In the genomic region with DNA sequence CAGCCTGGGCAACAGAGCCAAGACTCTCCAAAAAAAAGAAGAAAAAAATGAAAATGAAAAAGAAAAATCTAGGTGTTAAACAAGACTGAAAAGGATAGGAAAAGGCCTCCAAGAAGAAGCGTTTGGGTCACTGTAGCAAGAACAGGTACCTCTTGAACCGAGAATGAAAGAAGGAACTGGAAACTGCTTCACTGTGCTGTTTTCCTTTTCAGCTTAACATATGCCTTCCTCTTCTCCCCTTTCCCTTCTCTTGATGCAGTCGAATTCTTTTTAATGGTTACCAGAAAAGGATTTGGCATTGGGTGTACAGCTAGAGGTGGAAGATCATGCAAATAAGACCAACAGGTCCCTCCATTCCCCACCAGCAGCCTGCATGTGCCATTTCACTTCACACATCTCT, we compare ENCODE assay signal across 13 cellular contexts. TPM values are rescaled to one million over a fixed set of nuclear protein-coding genes. Genes with fewer than 3 reads are reported as not detected.
DNase-seq lines count a peak whose midpoint lies in the region; ATAC-seq and TF ChIP-seq lines count a peak whose summit lies in the region.
"Had no signal": no experiment of that assay in that cellular context is flagged by ENCODE, and none has a peak within 500 bp of the region (broad histone marks: within the 10 kb centered on the region; RNA-seq: fewer than 3 reads in every experiment).

No MANE protein-coding gene starts in this region.

- TF ChIP-seq CTCF in testis (IDR thresholded peaks at IDR 0.05): no peak

- no peaks in the 10 kb centered on the region for H3K36me3 ChIP-seq in testis (ENCODE audit: low read depth, missing control alignments)

- peaks cover 17% of the 10 kb centered on the region for H3K4me1 ChIP-seq in testis

- H3K9me3 ChIP-seq in testis: no peaks in the 10 kb centered on the region

- H3K36me3 Mint-ChIP-seq in activated CD4-positive, alpha-beta memory T cell treated with anti-CD3 and anti-CD28 coated beads for 36 hours: peaks cover 29% of the 10 kb centered on the region
- peaks cover 2% of the 10 kb centered on the region for H3K36me3 Mint-ChIP-seq in activated CD4-positive, alpha-beta memory T cell treated with anti-CD3 and anti-CD28 coated beads, Interleukin-2, amount 10 ng/mL, durations not matched to agents 7 days and 5 days (ENCODE audit: low read depth)
- peaks cover 51% of the 10 kb centered on the region for H3K36me3 Mint-ChIP-seq in stimulated activated effector memory CD8-positive, alpha-beta T cell treated with anti-CD3 and anti-CD28 coated beads, Interleukin-12 subunit alpha, Interleukin-12 subunit beta, amount 100 ng/mL, for 72 hours

- H3K27me3 ChIP-seq in testis: no peaks in the 10 kb centered on the region

- 78 to 86% methylated on average over 3 of the region's 3 CpGs for WGBS in testis, 2 donors

- DNase-seq in activated CD4-positive, alpha-beta memory T cell treated with anti-CD3 and anti-CD28 coated beads for 36 hours: no peak
- no peak for DNase-seq in activated CD4-positive, alpha-beta memory T cell treated with anti-CD3 and anti-CD28 coated beads, Interleukin-2, amount 10 ng/mL, durations not matched to agents 7 days and 5 days
- no peak for DNase-seq in stimulated activated effector memory CD8-positive, alpha-beta T cell treated with anti-CD3 and anti-CD28 coated beads, Interleukin-12 subunit alpha, Interleukin-12 subunit beta, amount 100 ng/mL, for 72 hours (ENCODE audit: low spot score in 2 of 2)
- DNase-seq in testis (no peak), NCI-H1436 treated with DMSO at 0.1 percent for 48 hours (lab: John Stamatoyannopoulos, UW) (no peak), NCI-H128 (lab: John Stamatoyannopoulos, UW; ENCODE audit: unreplicated experiment) (no peak)
- DNase-seq: 8988T; activated CD4-positive, CD25-positive, alpha-beta regulatory T cell treated with anti-CD3 and anti-CD28 coated beads, Interleukin-2, amount 50 U/mL, for 72 hours; activated naive CD4-positive, alpha-beta T cell; IMR-90; NCI-H2227 treated with DMSO at 0.1 percent for 48 hours had no signal

- POLR2A ChIA-PET in activated CD4-positive, alpha-beta memory T cell treated with anti-CD3 and anti-CD28 coated beads for 36 hours (lab: Charles Lee): no interaction called here
- POLR2A ChIA-PET in activated CD4-positive, alpha-beta memory T cell treated with anti-CD3 and anti-CD28 coated beads, Interleukin-2, amount 10 ng/mL, durations not matched to agents 7 days and 5 days (lab: Charles Lee): no interaction called here

- peak overlapping the region; percentile 30 for H3K27ac Mint-ChIP-seq in activated CD4-positive, alpha-beta memory T cell treated with anti-CD3 and anti-CD28 coated beads for 36 hours
- H3K27ac Mint-ChIP-seq in activated CD4-positive, alpha-beta memory T cell treated with anti-CD3 and anti-CD28 coated beads, Interleukin-2, amount 10 ng/mL, durations not matched to agents 7 days and 5 days: no peak overlapping the region
- peak overlapping the region; percentile 65 for H3K27ac Mint-ChIP-seq in stimulated activated effector memory CD8-positive, alpha-beta T cell treated with anti-CD3 and anti-CD28 coated beads, Interleukin-12 subunit alpha, Interleukin-12 subunit beta, amount 100 ng/mL, for 72 hours

- peak; percentile 54 for ATAC-seq in HG02759 (IDR thresholded peaks at IDR 0.05; ENCODE audit: unreplicated experiment)
- ATAC-seq in HG03571 (IDR thresholded peaks at IDR 0.05; ENCODE audit: unreplicated experiment): peak; percentile 48
- ATAC-seq in stimulated activated effector memory CD8-positive, alpha-beta T cell treated with anti-CD3 and anti-CD28 coated beads, Interleukin-12 subunit alpha, Interleukin-12 subunit beta, amount 100 ng/mL, for 72 hours: no peak

- TF ChIP-seq POLR2A in testis (IDR thresholded peaks at IDR 0.05): no peak

- H3K4me1 Mint-ChIP-seq in activated CD4-positive, alpha-beta memory T cell treated with anti-CD3 and anti-CD28 coated beads for 36 hours (ENCODE audit: low read depth): peaks cover 25% of the 10 kb centered on the region
- H3K4me1 Mint-ChIP-seq in activated CD4-positive, alpha-beta memory T cell treated with anti-CD3 and anti-CD28 coated beads, Interleukin-2, amount 10 ng/mL, durations not matched to agents 7 days and 5 days: peaks cover 15% of the 10 kb centered on the region
- peaks cover 18% of the 10 kb centered on the region for H3K4me1 Mint-ChIP-seq in stimulated activated effector memory CD8-positive, alpha-beta T cell treated with anti-CD3 and anti-CD28 coated beads, Interleukin-12 subunit alpha, Interleukin-12 subunit beta, amount 100 ng/mL, for 72 hours

- no peaks in the 10 kb centered on the region for H3K9me3 Mint-ChIP-seq in activated CD4-positive, alpha-beta memory T cell treated with anti-CD3 and anti-CD28 coated beads for 36 hours
- H3K9me3 Mint-ChIP-seq in activated CD4-positive, alpha-beta memory T cell treated with anti-CD3 and anti-CD28 coated beads, Interleukin-2, amount 10 ng/mL, durations not matched to agents 7 days and 5 days: no peaks in the 10 kb centered on the region
- H3K9me3 Mint-ChIP-seq in stimulated activated effector memory CD8-positive, alpha-beta T cell treated with anti-CD3 and anti-CD28 coated beads, Interleukin-12 subunit alpha, Interleukin-12 subunit beta, amount 100 ng/mL, for 72 hours: no peaks in the 10 kb centered on the region

- no peak overlapping the region for H3K4me3 Mint-ChIP-seq in activated CD4-positive, alpha-beta memory T cell treated with anti-CD3 and anti-CD28 coated beads for 36 hours
- no peak overlapping the region for H3K4me3 Mint-ChIP-seq in activated CD4-positive, alpha-beta memory T cell treated with anti-CD3 and anti-CD28 coated beads, Interleukin-2, amount 10 ng/mL, durations not matched to agents 7 days and 5 days
- no peak overlapping the region for H3K4me3 Mint-ChIP-seq in stimulated activated effector memory CD8-positive, alpha-beta T cell treated with anti-CD3 and anti-CD28 coated beads, Interleukin-12 subunit alpha, Interleukin-12 subunit beta, amount 100 ng/mL, for 72 hours

- CTCF ChIA-PET in activated CD4-positive, alpha-beta memory T cell treated with anti-CD3 and anti-CD28 coated beads for 36 hours (lab: Charles Lee): no interaction called here
- CTCF ChIA-PET in activated CD4-positive, alpha-beta memory T cell treated with anti-CD3 and anti-CD28 coated beads, Interleukin-2, amount 10 ng/mL, durations not matched to agents 7 days and 5 days (lab: Charles Lee): no interaction called here

- H3K27ac ChIP-seq in testis: no peak overlapping the region

- intact Hi-C loops in activated CD4-positive, alpha-beta memory T cell treated with anti-CD3 and anti-CD28 coated beads for 36 hours (cut with micrococcal nuclease): no loop called here
- intact Hi-C loops in testis (cut with DNase I; ENCODE audit: low total_unique reads): no loop called here

- no peak overlapping the region for H3K4me3 ChIP-seq in testis

- H3K27me3 Mint-ChIP-seq in activated CD4-positive, alpha-beta memory T cell treated with anti-CD3 and anti-CD28 coated beads for 36 hours: no peaks in the 10 kb centered on the region
- no peaks in the 10 kb centered on the region for H3K27me3 Mint-ChIP-seq in activated CD4-positive, alpha-beta memory T cell treated with anti-CD3 and anti-CD28 coated beads, Interleukin-2, amount 10 ng/mL, durations not matched to agents 7 days and 5 days

RNA-seq across cellular contexts. Expression of gene LRRC4, which starts 28.1 kb away (rescaled TPM):
- total RNA-seq in activated CD4-positive, alpha-beta memory T cell treated with anti-CD3 and anti-CD28 coated beads for 36 hours: under 1 TPM; 0.68 to 0.74 TPM
- not detected for total RNA-seq in activated CD4-positive, alpha-beta memory T cell treated with anti-CD3 and anti-CD28 coated beads, Interleukin-2, amount 10 ng/mL, durations not matched to agents 7 days and 5 days
- total RNA-seq in testis: 10 to 100 TPM; 10.2 to 12.5 TPM
- 17.0 TPM for polyA plus RNA-seq in testis (ENCODE audit: insufficient read depth, low read depth, low replicate concordance)

Comparison
In these comparisons a context has a peak if more than half of its experiments do, and no peak if none do; other contexts are left out.
1. RNA of gene LRRC4, which starts 28.1 kb away (total RNA-seq): 10.2 to 12.5 TPM in testis; 0.68 to 0.74 TPM in activated CD4-positive, alpha-beta memory T cell treated with anti-CD3 and anti-CD28 coated beads for 36 hours and not detected in activated CD4-positive, alpha-beta memory T cell treated with anti-CD3 and anti-CD28 coated beads, Interleukin-2, amount 10 ng/mL, durations not matched to agents 7 days and 5 days; every median in the first group is over 4 times any median in the second.